In genomic region chr22:33539902-33540751, GRCh38 we compare ENCODE assay signal across 1 cellular context.
TF ChIP-seq lines count a peak whose summit lies in the region.

No MANE protein-coding gene starts in this region.

TF ChIP-seq in HepG2, 621 proteins besides CTCF, POLR2A, EP300 and RAD21 (continued from another document and continues in another):
- TF ChIP-seq ZNF761 (CRISPR knock-in tag; conservative IDR thresholded peaks at IDR 0.05) (no peak), NR1H2 (CRISPR knock-in tag; IDR thresholded peaks at IDR 0.05; ENCODE audit: borderline replicate concordance, low read depth) (no peak), CREB1 (IDR thresholded peaks at IDR 0.05) (no peak), CREB1 (CRISPR knock-in tag; IDR thresholded peaks at IDR 0.05) (peak; percentile 75), ZBTB1 (CRISPR knock-in tag; IDR thresholded peaks at IDR 0.05; ENCODE audit: borderline replicate concordance) (no peak), CAMTA2 (CRISPR knock-in tag; IDR thresholded peaks at IDR 0.05; ENCODE audit: borderline replicate concordance) (no peak), TBX2 (CRISPR knock-in tag; IDR thresholded peaks at IDR 0.05; ENCODE audit: borderline replicate concordance) (peak; percentile 98), HOXA5 (CRISPR knock-in tag; IDR thresholded peaks at IDR 0.05) (no peak), ATF7 (IDR thresholded peaks at IDR 0.05) (no peak), ATF7 (CRISPR knock-in tag; IDR thresholded peaks at IDR 0.05) (no peak; the same call in 1 of the 2 replicates), ZNF510 (CRISPR knock-in tag; IDR thresholded peaks at IDR 0.05; ENCODE audit: low read depth) (no peak), KDM6A (CRISPR knock-in tag; IDR thresholded peaks at IDR 0.05; ENCODE audit: low read depth) (peak; percentile 84), ZNF772 (CRISPR knock-in tag; IDR thresholded peaks at IDR 0.05) (peak; percentile 84; the same call in 1 of the 2 replicates), SMC3 (IDR thresholded peaks at IDR 0.05; ENCODE audit: low read length) (no peak), ETS1 (CRISPR knock-in tag; IDR thresholded peaks at IDR 0.05) (no peak), ZNF556 (CRISPR knock-in tag; IDR thresholded peaks at IDR 0.05; ENCODE audit: borderline replicate concordance) (no peak; the same call in 1 of the 2 replicates), PAWR (CRISPR knock-in tag; IDR thresholded peaks at IDR 0.05; ENCODE audit: borderline replicate concordance) (no peak), ZNF326 (CRISPR knock-in tag; IDR thresholded peaks at IDR 0.05; ENCODE audit: borderline replicate concordance) (no peak), ADNP (CRISPR knock-in tag; IDR thresholded peaks at IDR 0.05) (no peak), MAF1 (CRISPR knock-in tag; IDR thresholded peaks at IDR 0.05; ENCODE audit: borderline replicate concordance) (0 out of 2 replicates have a peak, but pooled peaks have one; percentile 68), GATAD1 (CRISPR knock-in tag; IDR thresholded peaks at IDR 0.05) (0 out of 2 replicates have a peak, but pooled peaks have one; percentile 3), MXD3 (CRISPR knock-in tag; IDR thresholded peaks at IDR 0.05) (no peak), CHD2 (IDR thresholded peaks at IDR 0.05; ENCODE audit: low read depth, low read length) (no peak), PHF8 (CRISPR knock-in tag; IDR thresholded peaks at IDR 0.05) (no peak; the same call in 1 of the 2 replicates), KMT2B (CRISPR knock-in tag; IDR thresholded peaks at IDR 0.05) (no peak), ZNF484 (CRISPR knock-in tag; IDR thresholded peaks at IDR 0.05; ENCODE audit: borderline replicate concordance, low read depth) (no peak), THYN1 (CRISPR knock-in tag; IDR thresholded peaks at IDR 0.05; ENCODE audit: borderline replicate concordance, low read depth) (no peak), STAT5B (CRISPR knock-in tag; IDR thresholded peaks at IDR 0.05) (no peak), FIP1L1 (IDR thresholded peaks at IDR 0.05; ENCODE audit: borderline replicate concordance, insufficient read depth, low read depth, low read length) (no peak), RERE (CRISPR knock-in tag; IDR thresholded peaks at IDR 0.05; ENCODE audit: low read depth) (peak; percentile 94), ZNF205 (CRISPR knock-in tag; IDR thresholded peaks at IDR 0.05) (0 out of 2 replicates have a peak, but pooled peaks have one; percentile 24), SKI (IDR thresholded peaks at IDR 0.05; ENCODE audit: partially characterized antibody) (peak; percentile 82), HMG20A (CRISPR knock-in tag; IDR thresholded peaks at IDR 0.05; ENCODE audit: borderline replicate concordance) (peak; percentile 67; the same call in 1 of the 2 replicates), NFE2 (CRISPR knock-in tag; IDR thresholded peaks at IDR 0.05) (no peak), MYC (CRISPR knock-in tag; IDR thresholded peaks at IDR 0.05; ENCODE audit: borderline replicate concordance) (peak; percentile 43; the same call in 1 of the 2 replicates), NPAS2 (CRISPR knock-in tag; IDR thresholded peaks at IDR 0.05; ENCODE audit: borderline replicate concordance) (no peak), YY1 (IDR thresholded peaks at IDR 0.05; ENCODE audit: insufficient read depth, insufficient replicate concordance, low read depth, low read length) (peak; percentile 62), GFI1 (CRISPR knock-in tag; IDR thresholded peaks at IDR 0.05; ENCODE audit: borderline replicate concordance) (peak; percentile 91), ZNF850 (CRISPR knock-in tag; conservative IDR thresholded peaks at IDR 0.05) (no peak)
- TF ChIP-seq, protein P1, sequence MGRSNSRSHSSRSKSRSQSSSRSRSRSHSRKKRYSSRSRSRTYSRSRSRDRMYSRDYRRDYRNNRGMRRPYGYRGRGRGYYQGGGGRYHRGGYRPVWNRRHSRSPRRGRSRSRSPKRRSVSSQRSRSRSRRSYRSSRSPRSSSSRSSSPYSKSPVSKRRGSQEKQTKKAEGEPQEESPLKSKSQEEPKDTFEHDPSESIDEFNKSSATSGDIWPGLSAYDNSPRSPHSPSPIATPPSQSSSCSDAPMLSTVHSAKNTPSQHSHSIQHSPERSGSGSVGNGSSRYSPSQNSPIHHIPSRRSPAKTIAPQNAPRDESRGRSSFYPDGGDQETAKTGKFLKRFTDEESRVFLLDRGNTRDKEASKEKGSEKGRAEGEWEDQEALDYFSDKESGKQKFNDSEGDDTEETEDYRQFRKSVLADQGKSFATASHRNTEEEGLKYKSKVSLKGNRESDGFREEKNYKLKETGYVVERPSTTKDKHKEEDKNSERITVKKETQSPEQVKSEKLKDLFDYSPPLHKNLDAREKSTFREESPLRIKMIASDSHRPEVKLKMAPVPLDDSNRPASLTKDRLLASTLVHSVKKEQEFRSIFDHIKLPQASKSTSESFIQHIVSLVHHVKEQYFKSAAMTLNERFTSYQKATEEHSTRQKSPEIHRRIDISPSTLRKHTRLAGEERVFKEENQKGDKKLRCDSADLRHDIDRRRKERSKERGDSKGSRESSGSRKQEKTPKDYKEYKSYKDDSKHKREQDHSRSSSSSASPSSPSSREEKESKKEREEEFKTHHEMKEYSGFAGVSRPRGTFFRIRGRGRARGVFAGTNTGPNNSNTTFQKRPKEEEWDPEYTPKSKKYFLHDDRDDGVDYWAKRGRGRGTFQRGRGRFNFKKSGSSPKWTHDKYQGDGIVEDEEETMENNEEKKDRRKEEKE (IDR thresholded peaks at IDR 0.05), result no peak
- TF ChIP-seq, protein P2, sequence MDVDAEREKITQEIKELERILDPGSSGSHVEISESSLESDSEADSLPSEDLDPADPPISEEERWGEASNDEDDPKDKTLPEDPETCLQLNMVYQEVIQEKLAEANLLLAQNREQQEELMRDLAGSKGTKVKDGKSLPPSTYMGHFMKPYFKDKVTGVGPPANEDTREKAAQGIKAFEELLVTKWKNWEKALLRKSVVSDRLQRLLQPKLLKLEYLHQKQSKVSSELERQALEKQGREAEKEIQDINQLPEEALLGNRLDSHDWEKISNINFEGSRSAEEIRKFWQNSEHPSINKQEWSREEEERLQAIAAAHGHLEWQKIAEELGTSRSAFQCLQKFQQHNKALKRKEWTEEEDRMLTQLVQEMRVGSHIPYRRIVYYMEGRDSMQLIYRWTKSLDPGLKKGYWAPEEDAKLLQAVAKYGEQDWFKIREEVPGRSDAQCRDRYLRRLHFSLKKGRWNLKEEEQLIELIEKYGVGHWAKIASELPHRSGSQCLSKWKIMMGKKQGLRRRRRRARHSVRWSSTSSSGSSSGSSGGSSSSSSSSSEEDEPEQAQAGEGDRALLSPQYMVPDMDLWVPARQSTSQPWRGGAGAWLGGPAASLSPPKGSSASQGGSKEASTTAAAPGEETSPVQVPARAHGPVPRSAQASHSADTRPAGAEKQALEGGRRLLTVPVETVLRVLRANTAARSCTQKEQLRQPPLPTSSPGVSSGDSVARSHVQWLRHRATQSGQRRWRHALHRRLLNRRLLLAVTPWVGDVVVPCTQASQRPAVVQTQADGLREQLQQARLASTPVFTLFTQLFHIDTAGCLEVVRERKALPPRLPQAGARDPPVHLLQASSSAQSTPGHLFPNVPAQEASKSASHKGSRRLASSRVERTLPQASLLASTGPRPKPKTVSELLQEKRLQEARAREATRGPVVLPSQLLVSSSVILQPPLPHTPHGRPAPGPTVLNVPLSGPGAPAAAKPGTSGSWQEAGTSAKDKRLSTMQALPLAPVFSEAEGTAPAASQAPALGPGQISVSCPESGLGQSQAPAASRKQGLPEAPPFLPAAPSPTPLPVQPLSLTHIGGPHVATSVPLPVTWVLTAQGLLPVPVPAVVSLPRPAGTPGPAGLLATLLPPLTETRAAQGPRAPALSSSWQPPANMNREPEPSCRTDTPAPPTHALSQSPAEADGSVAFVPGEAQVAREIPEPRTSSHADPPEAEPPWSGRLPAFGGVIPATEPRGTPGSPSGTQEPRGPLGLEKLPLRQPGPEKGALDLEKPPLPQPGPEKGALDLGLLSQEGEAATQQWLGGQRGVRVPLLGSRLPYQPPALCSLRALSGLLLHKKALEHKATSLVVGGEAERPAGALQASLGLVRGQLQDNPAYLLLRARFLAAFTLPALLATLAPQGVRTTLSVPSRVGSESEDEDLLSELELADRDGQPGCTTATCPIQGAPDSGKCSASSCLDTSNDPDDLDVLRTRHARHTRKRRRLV (CRISPR knock-in tag; IDR thresholded peaks at IDR 0.05), result 0 out of 2 replicates have a peak, but pooled peaks have one; percentile 17
- TF ChIP-seq, protein P3, sequence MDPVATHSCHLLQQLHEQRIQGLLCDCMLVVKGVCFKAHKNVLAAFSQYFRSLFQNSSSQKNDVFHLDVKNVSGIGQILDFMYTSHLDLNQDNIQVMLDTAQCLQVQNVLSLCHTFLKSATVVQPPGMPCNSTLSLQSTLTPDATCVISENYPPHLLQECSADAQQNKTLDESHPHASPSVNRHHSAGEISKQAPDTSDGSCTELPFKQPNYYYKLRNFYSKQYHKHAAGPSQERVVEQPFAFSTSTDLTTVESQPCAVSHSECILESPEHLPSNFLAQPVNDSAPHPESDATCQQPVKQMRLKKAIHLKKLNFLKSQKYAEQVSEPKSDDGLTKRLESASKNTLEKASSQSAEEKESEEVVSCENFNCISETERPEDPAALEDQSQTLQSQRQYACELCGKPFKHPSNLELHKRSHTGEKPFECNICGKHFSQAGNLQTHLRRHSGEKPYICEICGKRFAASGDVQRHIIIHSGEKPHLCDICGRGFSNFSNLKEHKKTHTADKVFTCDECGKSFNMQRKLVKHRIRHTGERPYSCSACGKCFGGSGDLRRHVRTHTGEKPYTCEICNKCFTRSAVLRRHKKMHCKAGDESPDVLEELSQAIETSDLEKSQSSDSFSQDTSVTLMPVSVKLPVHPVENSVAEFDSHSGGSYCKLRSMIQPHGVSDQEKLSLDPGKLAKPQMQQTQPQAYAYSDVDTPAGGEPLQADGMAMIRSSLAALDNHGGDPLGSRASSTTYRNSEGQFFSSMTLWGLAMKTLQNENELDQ (CRISPR knock-in tag; IDR thresholded peaks at IDR 0.05; ENCODE audit: borderline replicate concordance), result no peak
- TF ChIP-seq, protein P4, sequence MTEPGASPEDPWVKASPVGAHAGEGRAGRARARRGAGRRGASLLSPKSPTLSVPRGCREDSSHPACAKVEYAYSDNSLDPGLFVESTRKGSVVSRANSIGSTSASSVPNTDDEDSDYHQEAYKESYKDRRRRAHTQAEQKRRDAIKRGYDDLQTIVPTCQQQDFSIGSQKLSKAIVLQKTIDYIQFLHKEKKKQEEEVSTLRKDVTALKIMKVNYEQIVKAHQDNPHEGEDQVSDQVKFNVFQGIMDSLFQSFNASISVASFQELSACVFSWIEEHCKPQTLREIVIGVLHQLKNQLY (CRISPR knock-in tag; IDR thresholded peaks at IDR 0.05), result no peak
- TF ChIP-seq, protein P5, sequence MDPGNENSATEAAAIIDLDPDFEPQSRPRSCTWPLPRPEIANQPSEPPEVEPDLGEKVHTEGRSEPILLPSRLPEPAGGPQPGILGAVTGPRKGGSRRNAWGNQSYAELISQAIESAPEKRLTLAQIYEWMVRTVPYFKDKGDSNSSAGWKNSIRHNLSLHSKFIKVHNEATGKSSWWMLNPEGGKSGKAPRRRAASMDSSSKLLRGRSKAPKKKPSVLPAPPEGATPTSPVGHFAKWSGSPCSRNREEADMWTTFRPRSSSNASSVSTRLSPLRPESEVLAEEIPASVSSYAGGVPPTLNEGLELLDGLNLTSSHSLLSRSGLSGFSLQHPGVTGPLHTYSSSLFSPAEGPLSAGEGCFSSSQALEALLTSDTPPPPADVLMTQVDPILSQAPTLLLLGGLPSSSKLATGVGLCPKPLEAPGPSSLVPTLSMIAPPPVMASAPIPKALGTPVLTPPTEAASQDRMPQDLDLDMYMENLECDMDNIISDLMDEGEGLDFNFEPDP (CRISPR knock-in tag; conservative IDR thresholded peaks at IDR 0.05), result no peak
- TF ChIP-seq, protein P6, sequence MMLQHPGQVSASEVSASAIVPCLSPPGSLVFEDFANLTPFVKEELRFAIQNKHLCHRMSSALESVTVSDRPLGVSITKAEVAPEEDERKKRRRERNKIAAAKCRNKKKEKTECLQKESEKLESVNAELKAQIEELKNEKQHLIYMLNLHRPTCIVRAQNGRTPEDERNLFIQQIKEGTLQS (CRISPR knock-in tag; IDR thresholded peaks at IDR 0.05), result no peak; the same call in 1 of the 2 replicates
